ENCODE assay signal across 1 cellular context in the genomic region with DNA sequence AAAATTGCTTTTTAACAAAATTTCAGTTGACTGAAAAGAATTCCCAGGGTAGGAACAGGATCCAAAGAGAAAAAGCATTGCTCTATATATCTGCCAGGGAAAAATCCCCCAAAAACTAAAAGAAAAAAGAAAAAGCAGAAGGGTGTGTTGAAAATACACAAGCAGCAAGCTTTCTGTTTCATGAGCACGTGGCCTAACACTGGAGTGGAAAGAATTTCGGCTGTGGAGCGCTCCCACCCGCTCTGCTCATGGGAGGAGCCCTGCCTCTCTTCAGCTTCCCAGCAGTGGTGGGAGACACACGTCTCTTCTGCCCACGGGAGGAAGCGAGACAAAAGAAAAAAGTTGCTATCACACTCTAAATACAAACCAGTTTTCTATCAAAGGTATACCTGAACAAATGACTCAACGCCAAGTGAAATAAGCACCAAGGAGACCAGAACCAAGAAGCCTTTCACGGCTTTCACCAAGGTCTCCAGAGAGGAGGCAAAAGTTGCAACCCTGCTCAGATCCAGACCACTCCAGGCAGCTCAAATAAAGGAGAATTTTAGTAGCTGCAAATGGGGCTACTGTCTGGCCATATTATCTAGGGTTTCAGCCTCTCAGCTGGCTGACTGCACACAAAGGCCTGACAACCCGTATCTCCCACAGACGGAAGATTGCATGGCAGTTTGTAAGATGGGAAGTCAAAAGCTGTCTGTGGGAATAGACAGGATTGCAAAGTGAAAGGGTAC.
TF ChIP-seq lines count a peak whose summit lies in the region.

No MANE protein-coding gene starts in this region.

TF ChIP-seq in K562, 482 proteins besides CTCF, POLR2A, EP300 and RAD21 (continued from another document and continues in another):
- TF ChIP-seq, protein P1, sequence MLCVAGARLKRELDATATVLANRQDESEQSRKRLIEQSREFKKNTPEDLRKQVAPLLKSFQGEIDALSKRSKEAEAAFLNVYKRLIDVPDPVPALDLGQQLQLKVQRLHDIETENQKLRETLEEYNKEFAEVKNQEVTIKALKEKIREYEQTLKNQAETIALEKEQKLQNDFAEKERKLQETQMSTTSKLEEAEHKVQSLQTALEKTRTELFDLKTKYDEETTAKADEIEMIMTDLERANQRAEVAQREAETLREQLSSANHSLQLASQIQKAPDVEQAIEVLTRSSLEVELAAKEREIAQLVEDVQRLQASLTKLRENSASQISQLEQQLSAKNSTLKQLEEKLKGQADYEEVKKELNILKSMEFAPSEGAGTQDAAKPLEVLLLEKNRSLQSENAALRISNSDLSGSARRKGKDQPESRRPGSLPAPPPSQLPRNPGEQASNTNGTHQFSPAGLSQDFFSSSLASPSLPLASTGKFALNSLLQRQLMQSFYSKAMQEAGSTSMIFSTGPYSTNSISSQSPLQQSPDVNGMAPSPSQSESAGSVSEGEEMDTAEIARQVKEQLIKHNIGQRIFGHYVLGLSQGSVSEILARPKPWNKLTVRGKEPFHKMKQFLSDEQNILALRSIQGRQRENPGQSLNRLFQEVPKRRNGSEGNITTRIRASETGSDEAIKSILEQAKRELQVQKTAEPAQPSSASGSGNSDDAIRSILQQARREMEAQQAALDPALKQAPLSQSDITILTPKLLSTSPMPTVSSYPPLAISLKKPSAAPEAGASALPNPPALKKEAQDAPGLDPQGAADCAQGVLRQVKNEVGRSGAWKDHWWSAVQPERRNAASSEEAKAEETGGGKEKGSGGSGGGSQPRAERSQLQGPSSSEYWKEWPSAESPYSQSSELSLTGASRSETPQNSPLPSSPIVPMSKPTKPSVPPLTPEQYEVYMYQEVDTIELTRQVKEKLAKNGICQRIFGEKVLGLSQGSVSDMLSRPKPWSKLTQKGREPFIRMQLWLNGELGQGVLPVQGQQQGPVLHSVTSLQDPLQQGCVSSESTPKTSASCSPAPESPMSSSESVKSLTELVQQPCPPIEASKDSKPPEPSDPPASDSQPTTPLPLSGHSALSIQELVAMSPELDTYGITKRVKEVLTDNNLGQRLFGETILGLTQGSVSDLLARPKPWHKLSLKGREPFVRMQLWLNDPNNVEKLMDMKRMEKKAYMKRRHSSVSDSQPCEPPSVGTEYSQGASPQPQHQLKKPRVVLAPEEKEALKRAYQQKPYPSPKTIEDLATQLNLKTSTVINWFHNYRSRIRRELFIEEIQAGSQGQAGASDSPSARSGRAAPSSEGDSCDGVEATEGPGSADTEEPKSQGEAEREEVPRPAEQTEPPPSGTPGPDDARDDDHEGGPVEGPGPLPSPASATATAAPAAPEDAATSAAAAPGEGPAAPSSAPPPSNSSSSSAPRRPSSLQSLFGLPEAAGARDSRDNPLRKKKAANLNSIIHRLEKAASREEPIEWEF (CRISPR knock-in tag; IDR thresholded peaks at IDR 0.05): peak; percentile 68; the same call in 1 of the 2 replicates
- TF ChIP-seq ZBTB5 (IDR thresholded peaks at IDR 0.05) (no peak), TCF7 (IDR thresholded peaks at IDR 0.05; ENCODE audit: borderline replicate concordance) (no peak), ZNF175 (CRISPR knock-in tag; IDR thresholded peaks at IDR 0.05; ENCODE audit: low read depth) (peak; percentile 76; the same call in 1 of the 2 replicates), PRMT5 (CRISPR knock-in tag; IDR thresholded peaks at IDR 0.05) (no peak), RBM14 (IDR thresholded peaks at IDR 0.05; ENCODE audit: borderline replicate concordance, insufficient read depth, low read depth, low read length) (no peak), NFRKB (IDR thresholded peaks at IDR 0.05; ENCODE audit: low read depth) (no peak), ZNF518B (CRISPR knock-in tag; IDR thresholded peaks at IDR 0.05) (no peak), ETS1 (conservative IDR thresholded peaks at IDR 0.05; ENCODE audit: control insufficient read depth, low read depth, low read length) (no peak), ZNF239 (CRISPR knock-in tag; IDR thresholded peaks at IDR 0.05) (no peak), ZHX1 (conservative IDR thresholded peaks at IDR 0.05; ENCODE audit: low read length) (no peak), NR2C2 (CRISPR knock-in tag; IDR thresholded peaks at IDR 0.05) (no peak), NR2C2 (tag; IDR thresholded peaks at IDR 0.05) (no peak), ZNF431 (CRISPR knock-in tag; IDR thresholded peaks at IDR 0.05) (no peak)
- TF ChIP-seq, protein P2, sequence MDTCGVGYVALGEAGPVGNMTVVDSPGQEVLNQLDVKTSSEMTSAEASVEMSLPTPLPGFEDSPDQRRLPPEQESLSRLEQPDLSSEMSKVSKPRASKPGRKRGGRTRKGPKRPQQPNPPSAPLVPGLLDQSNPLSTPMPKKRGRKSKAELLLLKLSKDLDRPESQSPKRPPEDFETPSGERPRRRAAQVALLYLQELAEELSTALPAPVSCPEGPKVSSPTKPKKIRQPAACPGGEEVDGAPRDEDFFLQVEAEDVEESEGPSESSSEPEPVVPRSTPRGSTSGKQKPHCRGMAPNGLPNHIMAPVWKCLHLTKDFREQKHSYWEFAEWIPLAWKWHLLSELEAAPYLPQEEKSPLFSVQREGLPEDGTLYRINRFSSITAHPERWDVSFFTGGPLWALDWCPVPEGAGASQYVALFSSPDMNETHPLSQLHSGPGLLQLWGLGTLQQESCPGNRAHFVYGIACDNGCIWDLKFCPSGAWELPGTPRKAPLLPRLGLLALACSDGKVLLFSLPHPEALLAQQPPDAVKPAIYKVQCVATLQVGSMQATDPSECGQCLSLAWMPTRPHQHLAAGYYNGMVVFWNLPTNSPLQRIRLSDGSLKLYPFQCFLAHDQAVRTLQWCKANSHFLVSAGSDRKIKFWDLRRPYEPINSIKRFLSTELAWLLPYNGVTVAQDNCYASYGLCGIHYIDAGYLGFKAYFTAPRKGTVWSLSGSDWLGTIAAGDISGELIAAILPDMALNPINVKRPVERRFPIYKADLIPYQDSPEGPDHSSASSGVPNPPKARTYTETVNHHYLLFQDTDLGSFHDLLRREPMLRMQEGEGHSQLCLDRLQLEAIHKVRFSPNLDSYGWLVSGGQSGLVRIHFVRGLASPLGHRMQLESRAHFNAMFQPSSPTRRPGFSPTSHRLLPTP (IDR thresholded peaks at IDR 0.05; ENCODE audit: borderline replicate concordance, extremely low read depth, insufficient read length): no peak
- TF ChIP-seq, protein P3, sequence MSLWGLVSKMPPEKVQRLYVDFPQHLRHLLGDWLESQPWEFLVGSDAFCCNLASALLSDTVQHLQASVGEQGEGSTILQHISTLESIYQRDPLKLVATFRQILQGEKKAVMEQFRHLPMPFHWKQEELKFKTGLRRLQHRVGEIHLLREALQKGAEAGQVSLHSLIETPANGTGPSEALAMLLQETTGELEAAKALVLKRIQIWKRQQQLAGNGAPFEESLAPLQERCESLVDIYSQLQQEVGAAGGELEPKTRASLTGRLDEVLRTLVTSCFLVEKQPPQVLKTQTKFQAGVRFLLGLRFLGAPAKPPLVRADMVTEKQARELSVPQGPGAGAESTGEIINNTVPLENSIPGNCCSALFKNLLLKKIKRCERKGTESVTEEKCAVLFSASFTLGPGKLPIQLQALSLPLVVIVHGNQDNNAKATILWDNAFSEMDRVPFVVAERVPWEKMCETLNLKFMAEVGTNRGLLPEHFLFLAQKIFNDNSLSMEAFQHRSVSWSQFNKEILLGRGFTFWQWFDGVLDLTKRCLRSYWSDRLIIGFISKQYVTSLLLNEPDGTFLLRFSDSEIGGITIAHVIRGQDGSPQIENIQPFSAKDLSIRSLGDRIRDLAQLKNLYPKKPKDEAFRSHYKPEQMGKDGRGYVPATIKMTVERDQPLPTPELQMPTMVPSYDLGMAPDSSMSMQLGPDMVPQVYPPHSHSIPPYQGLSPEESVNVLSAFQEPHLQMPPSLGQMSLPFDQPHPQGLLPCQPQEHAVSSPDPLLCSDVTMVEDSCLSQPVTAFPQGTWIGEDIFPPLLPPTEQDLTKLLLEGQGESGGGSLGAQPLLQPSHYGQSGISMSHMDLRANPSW (CRISPR knock-in tag; IDR thresholded peaks at IDR 0.05): no peak
- TF ChIP-seq, protein P4, sequence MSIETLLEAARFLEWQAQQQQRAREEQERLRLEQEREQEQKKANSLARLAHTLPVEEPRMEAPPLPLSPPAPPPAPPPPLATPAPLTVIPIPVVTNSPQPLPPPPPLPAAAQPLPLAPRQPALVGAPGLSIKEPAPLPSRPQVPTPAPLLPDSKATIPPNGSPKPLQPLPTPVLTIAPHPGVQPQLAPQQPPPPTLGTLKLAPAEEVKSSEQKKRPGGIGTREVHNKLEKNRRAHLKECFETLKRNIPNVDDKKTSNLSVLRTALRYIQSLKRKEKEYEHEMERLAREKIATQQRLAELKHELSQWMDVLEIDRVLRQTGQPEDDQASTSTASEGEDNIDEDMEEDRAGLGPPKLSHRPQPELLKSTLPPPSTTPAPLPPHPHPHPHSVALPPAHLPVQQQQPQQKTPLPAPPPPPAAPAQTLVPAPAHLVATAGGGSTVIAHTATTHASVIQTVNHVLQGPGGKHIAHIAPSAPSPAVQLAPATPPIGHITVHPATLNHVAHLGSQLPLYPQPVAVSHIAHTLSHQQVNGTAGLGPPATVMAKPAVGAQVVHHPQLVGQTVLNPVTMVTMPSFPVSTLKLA (conservative IDR thresholded peaks at IDR 0.05): peak; percentile 38 to 70; a peak in 3 of 4 replicates
- TF ChIP-seq, protein P5, sequence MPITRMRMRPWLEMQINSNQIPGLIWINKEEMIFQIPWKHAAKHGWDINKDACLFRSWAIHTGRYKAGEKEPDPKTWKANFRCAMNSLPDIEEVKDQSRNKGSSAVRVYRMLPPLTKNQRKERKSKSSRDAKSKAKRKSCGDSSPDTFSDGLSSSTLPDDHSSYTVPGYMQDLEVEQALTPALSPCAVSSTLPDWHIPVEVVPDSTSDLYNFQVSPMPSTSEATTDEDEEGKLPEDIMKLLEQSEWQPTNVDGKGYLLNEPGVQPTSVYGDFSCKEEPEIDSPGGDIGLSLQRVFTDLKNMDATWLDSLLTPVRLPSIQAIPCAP (CRISPR knock-in tag; IDR thresholded peaks at IDR 0.05; ENCODE audit: borderline replicate concordance): no peak
- TF ChIP-seq, protein P6, sequence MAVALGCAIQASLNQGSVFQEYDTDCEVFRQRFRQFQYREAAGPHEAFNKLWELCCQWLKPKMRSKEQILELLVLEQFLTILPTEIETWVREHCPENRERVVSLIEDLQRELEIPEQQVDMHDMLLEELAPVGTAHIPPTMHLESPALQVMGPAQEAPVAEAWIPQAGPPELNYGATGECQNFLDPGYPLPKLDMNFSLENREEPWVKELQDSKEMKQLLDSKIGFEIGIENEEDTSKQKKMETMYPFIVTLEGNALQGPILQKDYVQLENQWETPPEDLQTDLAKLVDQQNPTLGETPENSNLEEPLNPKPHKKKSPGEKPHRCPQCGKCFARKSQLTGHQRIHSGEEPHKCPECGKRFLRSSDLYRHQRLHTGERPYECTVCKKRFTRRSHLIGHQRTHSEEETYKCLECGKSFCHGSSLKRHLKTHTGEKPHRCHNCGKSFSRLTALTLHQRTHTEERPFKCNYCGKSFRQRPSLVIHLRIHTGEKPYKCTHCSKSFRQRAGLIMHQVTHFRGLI (CRISPR knock-in tag; IDR thresholded peaks at IDR 0.05): peak; percentile 73; the same call in 1 of the 2 replicates
